22 cellular contexts compared by ENCODE assay signal in genomic region chr10:130337696-130338587, GRCh38.
DNase-seq lines count a peak whose midpoint lies in the region; ATAC-seq and TF ChIP-seq lines count a peak whose summit lies in the region.
"Had no signal": no experiment of that assay in that cellular context is flagged by ENCODE, and none has a peak within 500 bp of the region (broad histone marks: within the 10 kb centered on the region; RNA-seq: fewer than 3 reads in every experiment).

No MANE protein-coding gene starts in this region.

- H3K9me3 ChIP-seq in Karpas-422 (ENCODE audit: low read length) (no peaks in the 10 kb centered on the region), gastrocnemius medialis (no peaks in the 10 kb centered on the region), endodermal cell (ENCODE audit: control insufficient read depth, low read length) (no peaks in the 10 kb centered on the region)
- H3K9me3 ChIP-seq: MG63 had no signal

- no peak for TF ChIP-seq CTCF in gastrocnemius medialis (IDR thresholded peaks at IDR 0.05 in 4 of 5, conservative IDR thresholded peaks at IDR 0.05 in 1 of 5)
- TF ChIP-seq CTCF in endodermal cell (conservative IDR thresholded peaks at IDR 0.05), result no peak

- in situ Hi-C loops in gastrocnemius medialis (cut with MboI; ENCODE audit: low sequenced_read_pairs in 4 of 4), result no loop called here

- no peak overlapping the region for H3K4me2 ChIP-seq in Karpas-422 (ENCODE audit: low read depth, low read length, poor library complexity, severe bottlenecking)

- ATAC-seq in gastrocnemius medialis, result peak; percentile 78 to 90

- H3K9ac ChIP-seq in Karpas-422 (ENCODE audit: low read length), result no peak overlapping the region
- H3K9ac ChIP-seq in endodermal cell (ENCODE audit: extremely low read depth, low read length, poor library complexity, severe bottlenecking), result no peak overlapping the region
- H3K9ac ChIP-seq: GM23248 had no signal

- no peaks in the 10 kb centered on the region for H3K27me3 ChIP-seq in Karpas-422 (ENCODE audit: low read length)
- no peaks in the 10 kb centered on the region for H3K27me3 ChIP-seq in gastrocnemius medialis
- no peaks in the 10 kb centered on the region for H3K27me3 ChIP-seq in endodermal cell (ENCODE audit: control insufficient read depth, insufficient read depth, low read length, poor library complexity, severe bottlenecking)
- H3K27me3 ChIP-seq: MG63, SJSA1 had no signal

- TF ChIP-seq POLR2A in gastrocnemius medialis (IDR thresholded peaks at IDR 0.05), result no peak

- intact Hi-C loops in gastrocnemius medialis (cut with DNase I; ENCODE audit: low total_unique reads), result no loop called here

- no peak overlapping the region for H3K4me3 Mint-ChIP-seq in endodermal cell
- H3K4me3 Mint-ChIP-seq: CD4-positive, CD25-positive, alpha-beta regulatory T cell had no signal

- WGBS in endodermal cell (ENCODE audit: insufficient coverage in 1 of 2, insufficient read length in 1 of 2), 2 experiments, result 91 to 97% methylated on average over 8 to 18 of the region's 18 CpGs

- H3K4me1 ChIP-seq in Karpas-422 (ENCODE audit: low read length), result peaks cover 3% of the 10 kb centered on the region; the same call in 1 of the 2 replicates
- peaks cover 8% of the 10 kb centered on the region in 2 donors for H3K4me1 ChIP-seq in gastrocnemius medialis
- no peaks in the 10 kb centered on the region for H3K4me1 ChIP-seq in endodermal cell (ENCODE audit: control insufficient read depth, insufficient read depth, low read length)
- H3K4me1 ChIP-seq: SJSA1 had no signal

- DNase-seq in activated CD8-positive, alpha-beta memory T cell treated with anti-CD3 and anti-CD28 coated beads for 24 hours, result peak; percentile 42
- no peak for DNase-seq in activated CD8-positive, alpha-beta memory T cell treated with anti-CD3 and anti-CD28 coated beads, Interleukin-2, amount 50 U/mL, for 48 hours
- DNase-seq in Karpas-422 (peak; percentile 34), left kidney (ENCODE audit: low read depth, low spot score) (peak; percentile 37), gastrocnemius medialis (peak; percentile 45 to 47), NCI-H146 (lab: John Stamatoyannopoulos, UW) (no peak), endodermal cell (no peak), SK-N-DZ (ENCODE audit: low spot score) (no peak)
- DNase-seq: CD4-positive, CD25-positive, alpha-beta regulatory T cell; DMS53; GM23248; H7; KBM-7; MG63; NCI-H1105 treated with DMSO at 0.1 percent for 48 hours; NCI-H2029; NCI-H226; NCI-H510A; NCI-H69; Right ventricle myocardium superior; RPMI8226 had no signal

- H3K9me3 Mint-ChIP-seq in endodermal cell, result no peaks in the 10 kb centered on the region

- no peaks in the 10 kb centered on the region for H3K9me2 ChIP-seq in Karpas-422 (replicated peaks; ENCODE audit: insufficient read depth, low read length)

- H3K79me2 ChIP-seq in Karpas-422 (ENCODE audit: low read length), result no peaks in the 10 kb centered on the region

- H3K27ac Mint-ChIP-seq in endodermal cell, result no peak overlapping the region
- H3K27ac Mint-ChIP-seq: CD4-positive, CD25-positive, alpha-beta regulatory T cell had no signal

- no peak overlapping the region for H3K4me3 ChIP-seq in Karpas-422 (ENCODE audit: low read length)
- no peak overlapping the region for H3K4me3 ChIP-seq in gastrocnemius medialis
- no peak overlapping the region for H3K4me3 ChIP-seq in endodermal cell (ENCODE audit: low read length)
- H3K4me3 ChIP-seq: GM23248, MG63, SJSA1 had no signal

- H3K27ac ChIP-seq in Karpas-422 (ENCODE audit: low read length) (no peak overlapping the region), gastrocnemius medialis (peak overlapping the region in 3 of 4 donors; percentile 48 to 80 (median 64)), endodermal cell (ENCODE audit: low read depth, low read length) (no peak overlapping the region)
- H3K27ac ChIP-seq: GM23248, SJSA1 had no signal

- H4K20me1 ChIP-seq in Karpas-422 (ENCODE audit: insufficient read depth, low read depth, low read length), result no peaks in the 10 kb centered on the region

- H3K36me3 ChIP-seq in Karpas-422 (ENCODE audit: insufficient read depth, low read length), result no peaks in the 10 kb centered on the region
- no peaks in the 10 kb centered on the region for H3K36me3 ChIP-seq in gastrocnemius medialis
- no peaks in the 10 kb centered on the region for H3K36me3 ChIP-seq in endodermal cell (ENCODE audit: control insufficient read depth, insufficient read depth, low read length)
- H3K36me3 ChIP-seq: MG63, SJSA1 had no signal

- no peaks in the 10 kb centered on the region for H3K4me1 Mint-ChIP-seq in endodermal cell
- H3K4me1 Mint-ChIP-seq: CD4-positive, CD25-positive, alpha-beta regulatory T cell had no signal

- H3K27me3 Mint-ChIP-seq in endodermal cell (ENCODE audit: insufficient read depth), result peaks cover 17% of the 10 kb centered on the region
- H3K27me3 Mint-ChIP-seq: CD4-positive, CD25-positive, alpha-beta regulatory T cell had no signal

- no peak overlapping the region for H2AFZ ChIP-seq in Karpas-422 (ENCODE audit: low read length)
- H2AFZ ChIP-seq: GM23248 had no signal

- H3K36me3 Mint-ChIP-seq in endodermal cell (ENCODE audit: low read depth), result no peaks in the 10 kb centered on the region
- H3K36me3 Mint-ChIP-seq: CD4-positive, CD25-positive, alpha-beta regulatory T cell had no signal

Comparison
In these comparisons a context has a peak if more than half of its experiments do, and no peak if none do; other contexts are left out.
1. DNase-seq: peak in activated CD8-positive, alpha-beta memory T cell treated with anti-CD3 and anti-CD28 coated beads for 24 hours (single experiment), Karpas-422 (single experiment), left kidney (single experiment) and gastrocnemius medialis (2 of 2); none in activated CD8-positive, alpha-beta memory T cell treated with anti-CD3 and anti-CD28 coated beads, Interleukin-2, amount 50 U/mL, for 48 hours (single experiment), NCI-H146 (single experiment), endodermal cell (single experiment) and SK-N-DZ (single experiment).
2. H3K27ac ChIP-seq: peak in gastrocnemius medialis (3 of 4); none in Karpas-422 (single experiment) and endodermal cell (single experiment).